ENCODE assay signal across 30 cellular contexts in the genomic region with DNA sequence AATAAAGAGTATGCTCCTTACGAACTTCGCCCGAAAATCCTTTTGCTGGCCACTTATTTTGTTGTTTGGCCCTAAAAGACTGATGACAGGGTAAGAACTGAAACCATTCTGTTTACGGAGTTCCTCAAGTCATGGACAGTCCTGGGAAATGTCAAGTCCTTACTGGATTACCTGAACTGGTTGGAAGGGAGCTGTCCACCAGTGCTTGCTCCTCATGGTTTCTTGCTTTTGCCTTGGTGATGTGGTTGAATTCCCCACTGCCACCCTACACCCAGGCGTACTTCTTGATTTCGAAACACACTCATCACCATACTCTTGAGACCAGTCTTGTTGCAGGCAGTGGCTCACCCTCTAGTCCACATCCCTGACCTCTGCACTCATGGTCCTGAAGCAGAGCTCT.
"Had no signal": no experiment of that assay in that cellular context is flagged by ENCODE, and none has a peak within 500 bp of the region (broad histone marks: within the 10 kb centered on the region; RNA-seq: fewer than 3 reads in every experiment).

No MANE protein-coding gene starts in this region.

- H3K4me1 ChIP-seq: adrenal gland, body of pancreas, colonic mucosa, esophagus squamous epithelium had no signal

- DNase-seq: activated CD4-positive, alpha-beta memory T cell treated with anti-CD3 and anti-CD28 coated beads for 36 hours; activated CD4-positive, alpha-beta T cell treated with anti-CD3 and anti-CD28 coated beads for 36 hours; activated CD4-positive, alpha-beta T cell treated with anti-CD3 and anti-CD28 coated beads, Interleukin-2, amount 10 ng/mL, durations not matched to agents 24 days and 14 days; activated CD4-positive, CD25-positive, alpha-beta regulatory T cell; activated CD4-positive, CD25-positive, alpha-beta regulatory T cell treated with anti-CD3 and anti-CD28 coated beads, Interleukin-2, amount 50 U/mL, for 72 hours; activated CD8-positive, alpha-beta memory T cell treated with anti-CD3 and anti-CD28 coated beads, Interleukin-2, amount 10 ng/mL, durations not matched to agents 7 days and 5 days; activated CD8-positive, alpha-beta memory T cell treated with anti-CD3 and anti-CD28 coated beads, Interleukin-2, amount 50 U/mL, for 4 hours; activated CD8-positive, alpha-beta T cell treated with anti-CD3 and anti-CD28 coated beads, Interleukin-2, amount 10 ng/mL, durations not matched to agents 7 days and 5 days; activated effector memory CD4-positive, alpha-beta T cell treated with anti-CD3 and anti-CD28 coated beads, Interleukin-2, amount 50 U/mL, for 16 hours; activated naive CD4-positive, alpha-beta T cell treated with anti-CD3 and anti-CD28 coated beads for 36 hours; activated naive CD8-positive, alpha-beta T cell treated with anti-CD3 and anti-CD28 coated beads for 36 hours; activated naive CD8-positive, alpha-beta T cell treated with anti-CD3 and anti-CD28 coated beads, Interleukin-2, amount 50 U/mL, for 24 hours; activated T-cell treated with anti-CD3 and anti-CD28 coated beads, Interleukin-2, amount 50 U/mL, for 1 hour; activated T-cell treated with anti-CD3 and anti-CD28 coated beads, Interleukin-2, amount 50 U/mL, for 48 hours; adrenal gland; aorta; body of pancreas; central memory CD4-positive, alpha-beta T cell; cerebellar nuclear complex; colonic mucosa; effector CD8-positive, alpha-beta T cell; esophagus squamous epithelium; foreskin melanocyte; glutamatergic neuron; T-helper 17 cell; T1000 had no signal

- H3K9me3 ChIP-seq: adrenal gland, body of pancreas, colonic mucosa, esophagus squamous epithelium, heart left ventricle had no signal

- H3K27me3 ChIP-seq: adrenal gland, body of pancreas, colonic mucosa, esophagus squamous epithelium, heart left ventricle had no signal

- H3K27ac ChIP-seq: adrenal gland, body of pancreas, colonic mucosa, epithelial cell of prostate, esophagus squamous epithelium, heart left ventricle had no signal

- ATAC-seq: activated CD4-positive, alpha-beta T cell treated with anti-CD3 and anti-CD28 coated beads for 36 hours; activated CD8-positive, alpha-beta memory T cell treated with anti-CD3 and anti-CD28 coated beads, Interleukin-2, amount 10 ng/mL, durations not matched to agents 7 days and 5 days; activated CD8-positive, alpha-beta T cell treated with anti-CD3 and anti-CD28 coated beads, Interleukin-2, amount 10 ng/mL, durations not matched to agents 7 days and 5 days; activated naive CD8-positive, alpha-beta T cell treated with anti-CD3 and anti-CD28 coated beads, Interleukin-2, amount 50 U/mL, for 24 hours; body of pancreas; heart left ventricle; T-helper 17 cell had no signal

- FAIRE-seq: endometrium, endothelial cell of umbilical vein had no signal

- H3K4me3 ChIP-seq: adrenal gland, body of pancreas, colonic mucosa, esophagus squamous epithelium, heart left ventricle had no signal

- H3K36me3 ChIP-seq: adrenal gland, colonic mucosa, esophagus squamous epithelium, heart left ventricle had no signal
